1 cellular context compared by ENCODE assay signal in the genomic region with DNA sequence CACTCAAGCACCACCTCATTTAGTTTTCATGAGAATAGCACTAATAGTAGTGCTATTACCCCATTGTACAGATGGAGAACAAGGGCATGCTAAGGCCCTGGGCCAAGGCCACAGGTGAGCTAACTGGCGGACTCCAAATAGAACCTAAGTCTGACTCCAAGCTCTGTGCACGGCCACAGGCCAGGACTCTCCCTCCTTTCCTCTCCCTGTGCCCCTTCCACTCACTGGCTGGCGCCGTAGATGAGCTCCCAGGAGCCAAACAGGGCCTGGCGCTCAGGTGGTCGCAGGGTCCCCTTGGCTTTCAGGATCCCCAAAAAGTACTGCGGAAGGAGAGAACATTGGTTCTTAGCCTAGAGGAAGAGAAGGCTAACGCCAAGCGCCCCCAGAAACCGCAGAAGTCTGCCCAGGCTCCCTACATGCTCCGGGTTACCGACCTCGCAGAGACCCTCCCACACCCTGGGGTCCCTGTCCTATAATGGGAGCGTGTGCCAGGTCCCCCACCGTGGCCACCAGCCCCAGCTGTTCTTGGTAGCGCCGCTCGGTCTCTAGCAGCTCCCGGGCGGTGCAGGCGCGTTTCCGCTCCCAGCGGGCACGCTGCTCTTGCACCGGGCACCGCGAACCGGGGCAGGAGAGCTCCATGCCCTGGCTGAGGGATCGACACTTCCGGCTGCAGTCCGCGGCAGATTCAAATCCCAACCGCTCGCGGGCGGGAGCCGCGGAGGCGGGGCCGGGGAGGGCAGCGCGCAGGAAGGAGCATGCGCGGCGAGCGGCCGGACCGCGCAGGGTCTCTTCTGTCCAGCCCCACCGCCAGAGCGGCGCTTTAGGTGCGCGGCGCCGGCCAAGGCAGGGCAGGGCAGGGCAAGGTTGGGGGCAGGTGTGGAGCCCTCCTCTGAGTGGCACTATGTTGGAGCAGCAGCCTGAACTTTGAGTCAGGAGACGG.
TF ChIP-seq lines count a peak whose summit lies in the region.

A gene with protein sequence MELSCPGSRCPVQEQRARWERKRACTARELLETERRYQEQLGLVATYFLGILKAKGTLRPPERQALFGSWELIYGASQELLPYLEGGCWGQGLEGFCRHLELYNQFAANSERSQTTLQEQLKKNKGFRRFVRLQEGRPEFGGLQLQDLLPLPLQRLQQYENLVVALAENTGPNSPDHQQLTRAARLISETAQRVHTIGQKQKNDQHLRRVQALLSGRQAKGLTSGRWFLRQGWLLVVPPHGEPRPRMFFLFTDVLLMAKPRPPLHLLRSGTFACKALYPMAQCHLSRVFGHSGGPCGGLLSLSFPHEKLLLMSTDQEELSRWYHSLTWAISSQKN (minus strand): TSS at position 665 of the 940 bp plus-strand sequence. CDS start 26 bp downstream, at position 639.

TF ChIP-seq in HepG2, 621 proteins besides CTCF, POLR2A, EP300 and RAD21 (continued from another document):
- TF ChIP-seq, protein P1, sequence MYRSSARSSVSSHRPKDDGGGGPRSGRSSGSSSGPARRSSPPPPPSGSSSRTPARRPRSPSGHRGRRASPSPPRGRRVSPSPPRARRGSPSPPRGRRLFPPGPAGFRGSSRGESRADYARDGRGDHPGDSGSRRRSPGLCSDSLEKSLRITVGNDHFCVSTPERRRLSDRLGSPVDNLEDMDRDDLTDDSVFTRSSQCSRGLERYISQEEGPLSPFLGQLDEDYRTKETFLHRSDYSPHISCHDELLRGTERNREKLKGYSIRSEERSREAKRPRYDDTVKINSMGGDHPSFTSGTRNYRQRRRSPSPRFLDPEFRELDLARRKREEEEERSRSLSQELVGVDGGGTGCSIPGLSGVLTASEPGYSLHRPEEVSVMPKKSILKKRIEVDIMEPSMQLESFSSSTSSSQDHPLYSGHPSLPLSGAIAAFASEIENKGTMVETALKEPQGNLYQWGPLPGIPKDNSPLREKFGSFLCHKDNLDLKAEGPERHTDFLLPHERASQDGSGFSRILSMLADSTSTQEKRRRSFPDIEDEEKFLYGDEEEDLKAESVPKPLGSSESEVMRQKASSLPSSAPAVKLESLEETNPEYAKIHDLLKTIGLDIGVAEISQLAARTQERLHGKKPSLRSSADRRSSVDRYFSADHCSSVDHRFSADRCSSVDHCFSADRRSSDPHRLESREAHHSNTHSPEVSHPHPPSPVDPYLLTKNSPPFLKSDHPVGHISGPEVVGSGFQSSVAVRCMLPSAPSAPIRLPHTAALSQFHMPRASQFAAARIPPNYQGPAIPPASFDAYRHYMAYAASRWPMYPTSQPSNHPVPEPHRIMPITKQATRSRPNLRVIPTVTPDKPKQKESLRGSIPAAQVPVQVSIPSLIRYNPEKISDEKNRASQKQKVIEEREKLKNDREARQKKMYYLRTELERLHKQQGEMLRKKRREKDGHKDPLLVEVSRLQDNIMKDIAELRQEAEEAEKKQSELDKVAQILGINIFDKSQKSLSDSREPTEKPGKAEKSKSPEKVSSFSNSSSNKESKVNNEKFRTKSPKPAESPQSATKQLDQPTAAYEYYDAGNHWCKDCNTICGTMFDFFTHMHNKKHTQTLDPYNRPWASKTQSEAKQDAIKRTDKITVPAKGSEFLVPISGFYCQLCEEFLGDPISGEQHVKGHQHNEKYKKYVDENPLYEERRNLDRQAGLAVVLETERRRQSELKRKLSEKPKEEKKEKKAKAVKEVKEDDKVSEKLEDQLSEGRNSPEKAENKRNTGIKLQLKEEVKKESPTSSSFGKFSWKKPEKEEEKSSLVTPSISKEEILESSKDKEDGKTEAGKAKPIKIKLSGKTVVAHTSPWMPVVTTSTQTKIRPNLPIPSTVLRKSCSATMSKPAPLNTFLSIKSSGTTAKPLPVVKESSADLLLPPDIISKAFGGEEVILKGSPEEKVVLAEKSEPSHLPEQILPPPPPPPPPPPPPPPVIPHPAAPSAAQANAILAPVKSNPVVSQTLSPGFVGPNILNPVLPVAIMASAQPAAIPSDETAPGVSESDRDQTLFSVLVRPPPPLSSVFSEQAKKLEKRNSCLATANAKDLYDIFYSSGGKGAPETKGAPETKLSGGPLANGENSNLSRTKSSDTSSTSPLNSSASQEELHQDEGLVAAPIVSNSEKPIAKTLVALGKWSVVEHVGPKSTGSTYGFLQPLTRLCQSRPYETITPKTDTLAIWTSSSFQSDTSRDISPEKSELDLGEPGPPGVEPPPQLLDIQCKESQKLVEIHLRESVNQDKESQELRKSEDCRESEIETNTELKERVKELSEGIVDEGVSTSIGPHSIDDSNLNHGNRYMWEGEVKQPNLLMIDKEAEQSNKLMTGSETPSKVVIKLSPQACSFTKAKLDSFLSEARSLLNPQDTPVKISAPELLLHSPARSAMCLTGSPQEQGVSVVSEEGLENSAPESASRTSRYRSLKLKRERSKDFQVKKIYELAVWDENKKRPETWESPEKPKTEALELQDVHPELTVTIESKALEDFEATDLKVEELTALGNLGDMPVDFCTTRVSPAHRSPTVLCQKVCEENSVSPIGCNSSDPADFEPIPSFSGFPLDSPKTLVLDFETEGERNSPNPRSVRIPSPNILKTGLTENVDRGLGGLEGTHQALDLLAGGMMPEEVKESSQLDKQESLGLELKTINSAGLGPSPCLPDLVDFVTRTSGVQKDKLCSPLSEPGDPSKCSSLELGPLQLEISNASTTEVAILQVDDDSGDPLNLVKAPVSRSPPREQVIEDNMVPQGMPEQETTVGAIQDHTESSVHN (CRISPR knock-in tag; IDR thresholded peaks at IDR 0.05) = 0 out of 2 replicates have a peak, but pooled peaks have one; percentile 8
- TF ChIP-seq, protein P2, sequence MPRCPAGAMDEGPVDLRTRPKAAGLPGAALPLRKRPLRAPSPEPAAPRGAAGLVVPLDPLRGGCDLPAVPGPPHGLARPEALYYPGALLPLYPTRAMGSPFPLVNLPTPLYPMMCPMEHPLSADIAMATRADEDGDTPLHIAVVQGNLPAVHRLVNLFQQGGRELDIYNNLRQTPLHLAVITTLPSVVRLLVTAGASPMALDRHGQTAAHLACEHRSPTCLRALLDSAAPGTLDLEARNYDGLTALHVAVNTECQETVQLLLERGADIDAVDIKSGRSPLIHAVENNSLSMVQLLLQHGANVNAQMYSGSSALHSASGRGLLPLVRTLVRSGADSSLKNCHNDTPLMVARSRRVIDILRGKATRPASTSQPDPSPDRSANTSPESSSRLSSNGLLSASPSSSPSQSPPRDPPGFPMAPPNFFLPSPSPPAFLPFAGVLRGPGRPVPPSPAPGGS (CRISPR knock-in tag; IDR thresholded peaks at IDR 0.05) = peak; percentile 86
- TF ChIP-seq KDM2A (CRISPR knock-in tag; IDR thresholded peaks at IDR 0.05; ENCODE audit: borderline replicate concordance, low read depth) = peak; percentile 84
- TF ChIP-seq, protein P3, sequence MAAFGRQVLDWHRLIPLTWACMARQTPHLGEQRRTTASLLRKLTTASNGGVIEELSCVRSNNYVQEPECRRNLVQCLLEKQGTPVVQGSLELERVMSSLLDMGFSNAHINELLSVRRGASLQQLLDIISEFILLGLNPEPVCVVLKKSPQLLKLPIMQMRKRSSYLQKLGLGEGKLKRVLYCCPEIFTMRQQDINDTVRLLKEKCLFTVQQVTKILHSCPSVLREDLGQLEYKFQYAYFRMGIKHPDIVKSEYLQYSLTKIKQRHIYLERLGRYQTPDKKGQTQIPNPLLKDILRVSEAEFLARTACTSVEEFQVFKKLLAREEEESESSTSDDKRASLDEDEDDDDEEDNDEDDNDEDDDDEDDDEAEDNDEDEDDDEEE (CRISPR knock-in tag; IDR thresholded peaks at IDR 0.05) = no peak
- no peak for TF ChIP-seq FOXP1 (IDR thresholded peaks at IDR 0.05)
- no peak; the same call in 1 of the 2 replicates for TF ChIP-seq FOXP1 (CRISPR knock-in tag; IDR thresholded peaks at IDR 0.05)
- no peak for TF ChIP-seq TBX3 (IDR thresholded peaks at IDR 0.05; ENCODE audit: borderline replicate concordance)
- TF ChIP-seq FOXM1 (CRISPR knock-in tag; IDR thresholded peaks at IDR 0.05) = 0 out of 2 replicates have a peak, but pooled peaks have one; percentile 84
- TF ChIP-seq, protein P4, sequence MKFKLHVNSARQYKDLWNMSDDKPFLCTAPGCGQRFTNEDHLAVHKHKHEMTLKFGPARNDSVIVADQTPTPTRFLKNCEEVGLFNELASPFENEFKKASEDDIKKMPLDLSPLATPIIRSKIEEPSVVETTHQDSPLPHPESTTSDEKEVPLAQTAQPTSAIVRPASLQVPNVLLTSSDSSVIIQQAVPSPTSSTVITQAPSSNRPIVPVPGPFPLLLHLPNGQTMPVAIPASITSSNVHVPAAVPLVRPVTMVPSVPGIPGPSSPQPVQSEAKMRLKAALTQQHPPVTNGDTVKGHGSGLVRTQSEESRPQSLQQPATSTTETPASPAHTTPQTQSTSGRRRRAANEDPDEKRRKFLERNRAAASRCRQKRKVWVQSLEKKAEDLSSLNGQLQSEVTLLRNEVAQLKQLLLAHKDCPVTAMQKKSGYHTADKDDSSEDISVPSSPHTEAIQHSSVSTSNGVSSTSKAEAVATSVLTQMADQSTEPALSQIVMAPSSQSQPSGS (CRISPR knock-in tag; IDR thresholded peaks at IDR 0.05) = peak; percentile 52; the same call in 1 of the 2 replicates
- TF ChIP-seq ZNF451 (CRISPR knock-in tag; IDR thresholded peaks at IDR 0.05) = peak; percentile 55; the same call in 1 of the 2 replicates
- no peak for TF ChIP-seq ZNF7 (CRISPR knock-in tag; IDR thresholded peaks at IDR 0.05)
- no peak for TF ChIP-seq FOSL1 (CRISPR knock-in tag; IDR thresholded peaks at IDR 0.05; ENCODE audit: borderline replicate concordance)
- no peak for TF ChIP-seq ZNF550 (CRISPR knock-in tag; IDR thresholded peaks at IDR 0.05; ENCODE audit: borderline replicate concordance)
- TF ChIP-seq AGO1 (IDR thresholded peaks at IDR 0.05; ENCODE audit: low read depth, low read length, poor library complexity, severe bottlenecking) = peak; percentile 37
- no peak for TF ChIP-seq MZF1 (CRISPR knock-in tag; IDR thresholded peaks at IDR 0.05; ENCODE audit: borderline replicate concordance)
- TF ChIP-seq U2AF1 (optimal IDR thresholded peaks at IDR 0.05; ENCODE audit: low read depth, low read length) = no peak
- TF ChIP-seq, protein P5, sequence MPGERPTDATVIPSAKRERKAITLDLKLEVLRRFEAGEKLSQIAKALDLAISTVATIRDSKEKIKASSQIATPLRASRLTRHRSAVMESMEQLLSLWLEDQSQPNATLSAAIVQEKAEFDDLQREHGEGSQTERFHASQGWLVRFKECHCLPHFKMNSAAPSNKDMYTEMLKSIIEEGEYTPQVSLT (CRISPR knock-in tag; IDR thresholded peaks at IDR 0.05; ENCODE audit: borderline replicate concordance, low read depth) = no peak; the same call in 1 of the 2 replicates
- TF ChIP-seq, protein P6, sequence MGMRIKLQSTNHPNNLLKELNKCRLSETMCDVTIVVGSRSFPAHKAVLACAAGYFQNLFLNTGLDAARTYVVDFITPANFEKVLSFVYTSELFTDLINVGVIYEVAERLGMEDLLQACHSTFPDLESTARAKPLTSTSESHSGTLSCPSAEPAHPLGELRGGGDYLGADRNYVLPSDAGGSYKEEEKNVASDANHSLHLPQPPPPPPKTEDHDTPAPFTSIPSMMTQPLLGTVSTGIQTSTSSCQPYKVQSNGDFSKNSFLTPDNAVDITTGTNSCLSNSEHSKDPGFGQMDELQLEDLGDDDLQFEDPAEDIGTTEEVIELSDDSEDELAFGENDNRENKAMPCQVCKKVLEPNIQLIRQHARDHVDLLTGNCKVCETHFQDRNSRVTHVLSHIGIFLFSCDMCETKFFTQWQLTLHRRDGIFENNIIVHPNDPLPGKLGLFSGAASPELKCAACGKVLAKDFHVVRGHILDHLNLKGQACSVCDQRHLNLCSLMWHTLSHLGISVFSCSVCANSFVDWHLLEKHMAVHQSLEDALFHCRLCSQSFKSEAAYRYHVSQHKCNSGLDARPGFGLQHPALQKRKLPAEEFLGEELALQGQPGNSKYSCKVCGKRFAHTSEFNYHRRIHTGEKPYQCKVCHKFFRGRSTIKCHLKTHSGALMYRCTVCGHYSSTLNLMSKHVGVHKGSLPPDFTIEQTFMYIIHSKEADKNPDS (CRISPR knock-in tag; IDR thresholded peaks at IDR 0.05) = peak; percentile 32; the same call in 1 of the 2 replicates
- TF ChIP-seq, protein P7, sequence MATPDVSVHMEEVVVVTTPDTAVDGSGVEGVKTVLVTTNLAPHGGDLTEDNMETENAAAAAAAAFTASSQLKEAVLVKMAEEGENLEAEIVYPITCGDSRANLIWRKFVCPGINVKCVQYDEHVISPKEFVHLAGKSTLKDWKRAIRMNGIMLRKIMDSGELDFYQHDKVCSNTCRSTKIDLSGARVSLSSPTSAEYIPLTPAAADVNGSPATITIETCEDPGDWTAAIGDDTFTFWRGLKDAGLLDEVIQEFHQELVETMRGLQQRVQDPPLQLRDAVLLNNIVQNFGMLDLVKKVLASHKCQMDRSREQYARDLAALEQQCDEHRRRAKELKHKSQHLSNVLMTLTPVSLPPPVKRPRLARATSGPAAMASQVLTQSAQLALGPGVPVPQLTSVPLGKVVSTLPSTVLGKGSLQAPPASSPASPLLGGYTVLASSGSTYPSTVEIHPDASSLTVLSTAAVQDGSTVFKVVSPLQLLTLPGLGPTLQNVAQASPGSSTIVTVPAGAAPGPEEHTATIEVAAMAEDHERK (CRISPR knock-in tag; IDR thresholded peaks at IDR 0.05; ENCODE audit: low read depth) = no peak
- peak; percentile 87 for TF ChIP-seq SNAPC2 (CRISPR knock-in tag; IDR thresholded peaks at IDR 0.05)
- TF ChIP-seq, protein P8, sequence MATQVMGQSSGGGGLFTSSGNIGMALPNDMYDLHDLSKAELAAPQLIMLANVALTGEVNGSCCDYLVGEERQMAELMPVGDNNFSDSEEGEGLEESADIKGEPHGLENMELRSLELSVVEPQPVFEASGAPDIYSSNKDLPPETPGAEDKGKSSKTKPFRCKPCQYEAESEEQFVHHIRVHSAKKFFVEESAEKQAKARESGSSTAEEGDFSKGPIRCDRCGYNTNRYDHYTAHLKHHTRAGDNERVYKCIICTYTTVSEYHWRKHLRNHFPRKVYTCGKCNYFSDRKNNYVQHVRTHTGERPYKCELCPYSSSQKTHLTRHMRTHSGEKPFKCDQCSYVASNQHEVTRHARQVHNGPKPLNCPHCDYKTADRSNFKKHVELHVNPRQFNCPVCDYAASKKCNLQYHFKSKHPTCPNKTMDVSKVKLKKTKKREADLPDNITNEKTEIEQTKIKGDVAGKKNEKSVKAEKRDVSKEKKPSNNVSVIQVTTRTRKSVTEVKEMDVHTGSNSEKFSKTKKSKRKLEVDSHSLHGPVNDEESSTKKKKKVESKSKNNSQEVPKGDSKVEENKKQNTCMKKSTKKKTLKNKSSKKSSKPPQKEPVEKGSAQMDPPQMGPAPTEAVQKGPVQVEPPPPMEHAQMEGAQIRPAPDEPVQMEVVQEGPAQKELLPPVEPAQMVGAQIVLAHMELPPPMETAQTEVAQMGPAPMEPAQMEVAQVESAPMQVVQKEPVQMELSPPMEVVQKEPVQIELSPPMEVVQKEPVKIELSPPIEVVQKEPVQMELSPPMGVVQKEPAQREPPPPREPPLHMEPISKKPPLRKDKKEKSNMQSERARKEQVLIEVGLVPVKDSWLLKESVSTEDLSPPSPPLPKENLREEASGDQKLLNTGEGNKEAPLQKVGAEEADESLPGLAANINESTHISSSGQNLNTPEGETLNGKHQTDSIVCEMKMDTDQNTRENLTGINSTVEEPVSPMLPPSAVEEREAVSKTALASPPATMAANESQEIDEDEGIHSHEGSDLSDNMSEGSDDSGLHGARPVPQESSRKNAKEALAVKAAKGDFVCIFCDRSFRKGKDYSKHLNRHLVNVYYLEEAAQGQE (IDR thresholded peaks at IDR 0.05; ENCODE audit: borderline replicate concordance in 1 of 2, low read depth in 1 of 2, low read length in 2 of 2) = no peak; a peak in 1 of 4 replicates
- no peak for TF ChIP-seq PAF1 (CRISPR knock-in tag; IDR thresholded peaks at IDR 0.05)
- TF ChIP-seq SAP130 (CRISPR knock-in tag; IDR thresholded peaks at IDR 0.05; ENCODE audit: low read depth) = peak; percentile 98
- TF ChIP-seq SP4 (CRISPR knock-in tag; IDR thresholded peaks at IDR 0.05) = peak; percentile 83
- peak; percentile 68; the same call in 1 of the 2 replicates for TF ChIP-seq ZNF558 (CRISPR knock-in tag; IDR thresholded peaks at IDR 0.05; ENCODE audit: borderline replicate concordance)
- TF ChIP-seq CENPX (CRISPR knock-in tag; IDR thresholded peaks at IDR 0.05) = no peak
- TF ChIP-seq ATRX (CRISPR knock-in tag; IDR thresholded peaks at IDR 0.05; ENCODE audit: borderline replicate concordance) = no peak
- TF ChIP-seq TARDBP (CRISPR knock-in tag; IDR thresholded peaks at IDR 0.05) = peak; percentile 59; the same call in 1 of the 2 replicates
- TF ChIP-seq MATR3 (CRISPR knock-in tag; IDR thresholded peaks at IDR 0.05) = no peak
- TF ChIP-seq FOXO1 (CRISPR knock-in tag; IDR thresholded peaks at IDR 0.05) = peak; percentile 74
- peak; percentile 62 for TF ChIP-seq ZNF776 (CRISPR knock-in tag; IDR thresholded peaks at IDR 0.05)
TF ChIP-seq in HepG2: peak in this region for 327.
